8 cellular contexts compared by ENCODE assay signal in the genomic region with DNA sequence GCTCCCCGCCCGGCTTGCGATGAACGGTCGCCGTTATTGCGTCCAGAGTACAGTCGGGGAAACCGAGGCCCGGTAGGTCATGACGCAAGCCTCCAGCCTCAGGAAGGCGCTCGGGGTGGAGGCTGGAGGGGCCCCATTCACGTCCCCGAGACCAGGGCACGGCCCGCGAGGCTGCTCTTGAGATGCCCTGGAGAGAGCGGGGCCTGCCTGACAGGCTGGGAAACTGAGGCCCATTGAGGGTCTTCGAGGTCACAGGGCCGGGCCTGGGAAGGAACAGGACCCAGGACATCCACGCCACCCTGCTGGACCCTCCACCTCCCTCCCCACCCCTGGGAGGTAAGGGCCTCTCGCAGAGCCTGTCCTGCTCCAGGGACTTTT. TPM values are rescaled to one million over a fixed set of nuclear protein-coding genes. Genes with fewer than 3 reads are reported as not detected.
A peak's percentile ranks its signal among the peaks of the same experiment; 100 is the strongest.
DNase-seq lines count a peak whose midpoint lies in the region; ATAC-seq and TF ChIP-seq lines count a peak whose summit lies in the region.

No MANE protein-coding gene starts in this region.

- no peaks in the 10 kb centered on the region for H3K9me3 Mint-ChIP-seq in stimulated activated naive CD8-positive, alpha-beta T cell treated with anti-CD3 and anti-CD28 coated beads, Interleukin-15, Interleukin-2, amounts not matched to agents 100 ng/mL and 50 ng/mL, for 24 hours
- H3K9me3 Mint-ChIP-seq in activated naive CD8-positive, alpha-beta T cell treated with anti-CD3 and anti-CD28 coated beads for 36 hours: peaks cover 2% of the 10 kb centered on the region
- peaks cover 0 to 5% (median 4%) of the 10 kb centered on the region in 6 donors for H3K9me3 Mint-ChIP-seq in immature natural killer cell

- peak overlapping the region; percentile 81 to 82 for H3K27ac ChIP-seq in thoracic aorta

- TF ChIP-seq CTCF in thoracic aorta (IDR thresholded peaks at IDR 0.05): no peak

- DNase-seq in stimulated activated naive CD8-positive, alpha-beta T cell treated with anti-CD3 and anti-CD28 coated beads, Interleukin-15, Interleukin-2, amounts not matched to agents 100 U/mL and 50 U/mL, for 24 hours: no peak
- DNase-seq in activated naive CD8-positive, alpha-beta T cell treated with anti-CD3 and anti-CD28 coated beads for 36 hours: no peak
- DNase-seq in immature natural killer cell (no peak), thoracic aorta (ENCODE audit: low spot score) (no peak), dedifferentiated amniotic fluid mesenchymal stem cell (ENCODE audit: extremely low spot score) (no peak), NCI-H446 treated with DMSO at 0.1 percent for 48 hours (lab: John Stamatoyannopoulos, UW) (no peak)

- peak overlapping the region; percentile 100 for H3K4me3 ChIP-seq in thoracic aorta

- no peaks in the 10 kb centered on the region for H3K27me3 ChIP-seq in thoracic aorta (replicated peaks; ENCODE audit: insufficient read depth)

- H3K4me3 Mint-ChIP-seq in stimulated activated naive CD8-positive, alpha-beta T cell treated with anti-CD3 and anti-CD28 coated beads, Interleukin-15, Interleukin-2, amounts not matched to agents 100 ng/mL and 50 ng/mL, for 24 hours: peak overlapping the region; percentile 83
- peak overlapping the region; percentile 82 for H3K4me3 Mint-ChIP-seq in activated naive CD8-positive, alpha-beta T cell treated with anti-CD3 and anti-CD28 coated beads for 36 hours
- peak overlapping the region; percentile 78 to 98 (median 95) for H3K4me3 Mint-ChIP-seq in immature natural killer cell

- no peaks in the 10 kb centered on the region for H3K9me3 ChIP-seq in thoracic aorta

- H3K4me1 Mint-ChIP-seq in stimulated activated naive CD8-positive, alpha-beta T cell treated with anti-CD3 and anti-CD28 coated beads, Interleukin-15, Interleukin-2, amounts not matched to agents 100 ng/mL and 50 ng/mL, for 24 hours (ENCODE audit: low read depth): peaks cover 19% of the 10 kb centered on the region
- peaks cover 13% of the 10 kb centered on the region for H3K4me1 Mint-ChIP-seq in activated naive CD8-positive, alpha-beta T cell treated with anti-CD3 and anti-CD28 coated beads for 36 hours
- peaks cover 24 to 27% of the 10 kb centered on the region in 2 donors for H3K4me1 Mint-ChIP-seq in immature natural killer cell

- ATAC-seq in stimulated activated naive CD8-positive, alpha-beta T cell treated with anti-CD3 and anti-CD28 coated beads, Interleukin-15, Interleukin-2, amounts not matched to agents 100 U/mL and 50 U/mL, for 24 hours: no peak
- no peak for ATAC-seq in thoracic aorta (ENCODE audit: insufficient number of reproducible peaks, low FRiP score, low read depth)
- no peak for ATAC-seq in GM19328 (IDR thresholded peaks at IDR 0.05; ENCODE audit: unreplicated experiment)

- peaks cover 15% of the 10 kb centered on the region for H3K36me3 Mint-ChIP-seq in stimulated activated naive CD8-positive, alpha-beta T cell treated with anti-CD3 and anti-CD28 coated beads, Interleukin-15, Interleukin-2, amounts not matched to agents 100 ng/mL and 50 ng/mL, for 24 hours (ENCODE audit: low read depth)
- H3K36me3 Mint-ChIP-seq in activated naive CD8-positive, alpha-beta T cell treated with anti-CD3 and anti-CD28 coated beads for 36 hours: peaks cover 14% of the 10 kb centered on the region
- peaks cover 0 to 6% (median 3%) of the 10 kb centered on the region in 3 donors for H3K36me3 Mint-ChIP-seq in immature natural killer cell

- peaks cover 4% of the 10 kb centered on the region for H3K27me3 Mint-ChIP-seq in stimulated activated naive CD8-positive, alpha-beta T cell treated with anti-CD3 and anti-CD28 coated beads, Interleukin-15, Interleukin-2, amounts not matched to agents 100 ng/mL and 50 ng/mL, for 24 hours
- H3K27me3 Mint-ChIP-seq in activated naive CD8-positive, alpha-beta T cell treated with anti-CD3 and anti-CD28 coated beads for 36 hours: peaks cover 9% of the 10 kb centered on the region
- H3K27me3 Mint-ChIP-seq in immature natural killer cell (ENCODE audit: low read depth in 3 of 3): peaks cover 12 to 20% (median 19%) of the 10 kb centered on the region in 3 donors

- H3K4me1 ChIP-seq in thoracic aorta (ENCODE audit: control insufficient read depth in 1 of 2, low read depth in 2 of 2): peaks cover 11 to 18% of the 10 kb centered on the region in 2 donors

- peaks cover 12% of the 10 kb centered on the region for H3K36me3 ChIP-seq in thoracic aorta

- peak overlapping the region; percentile 31 for H3K27ac Mint-ChIP-seq in stimulated activated naive CD8-positive, alpha-beta T cell treated with anti-CD3 and anti-CD28 coated beads, Interleukin-15, Interleukin-2, amounts not matched to agents 100 ng/mL and 50 ng/mL, for 24 hours
- peak overlapping the region; percentile 66 for H3K27ac Mint-ChIP-seq in activated naive CD8-positive, alpha-beta T cell treated with anti-CD3 and anti-CD28 coated beads for 36 hours
- H3K27ac Mint-ChIP-seq in immature natural killer cell: peak overlapping the region in 5 of 6 donors; percentile 71 to 99 (median 81)

RNA-seq across cellular contexts. Expression of a gene that starts 0.4 kb away (rescaled TPM):
- 100 to 1,000 TPM in 1 of 2 experiments, 10 to 100 TPM in 1; 98.7 to 101 TPM for total RNA-seq in activated naive CD8-positive, alpha-beta T cell treated with anti-CD3 and anti-CD28 coated beads for 36 hours
- polyA plus RNA-seq in immature natural killer cell: 100 to 1,000 TPM; 209 to 227 (median 213) TPM
- total RNA-seq in thoracic aorta: 100 to 1,000 TPM in 1 of 2 donors, 10 to 100 TPM in 1; 83.3 to 110 TPM

RNA-seq across cellular contexts. Expression of a gene that starts 17.3 kb away (rescaled TPM):
- total RNA-seq in activated naive CD8-positive, alpha-beta T cell treated with anti-CD3 and anti-CD28 coated beads for 36 hours: 10 to 100 TPM; 36.5 to 37.6 TPM
- 10 to 100 TPM in 2 of 3 donors, 1 to 10 TPM in 1; 7.9 to 16.5 (median 10.5) TPM for polyA plus RNA-seq in immature natural killer cell
- total RNA-seq in thoracic aorta: 10 to 100 TPM; 27.6 to 55.1 TPM

RNA-seq across cellular contexts. Expression of a gene that starts 23.3 kb away (rescaled TPM):
- 100 to 1,000 TPM; 287 to 297 TPM for total RNA-seq in activated naive CD8-positive, alpha-beta T cell treated with anti-CD3 and anti-CD28 coated beads for 36 hours
- 10 to 100 TPM in 1 of 3 donors, 1 to 10 TPM in 2; 4.3 to 10.3 (median 8.0) TPM for polyA plus RNA-seq in immature natural killer cell
- 10 to 100 TPM; 34.9 to 76.9 TPM for total RNA-seq in thoracic aorta

RNA-seq across cellular contexts. Expression of a gene that starts 54.1 kb away (rescaled TPM):
- 1,000 to 10,000 TPM; 1,472 to 1,524 TPM for total RNA-seq in activated naive CD8-positive, alpha-beta T cell treated with anti-CD3 and anti-CD28 coated beads for 36 hours
- polyA plus RNA-seq in immature natural killer cell: 1,000 to 10,000 TPM; 1,383 to 2,244 (median 1,622) TPM
- total RNA-seq in thoracic aorta: 1,000 to 10,000 TPM; 1,512 to 2,119 TPM

Comparison
In these comparisons a context has a peak if more than half of its experiments do, and no peak if none do; other contexts are left out.
1. H3K27ac Mint-ChIP-seq: peak in every context shown above with its lines; median percentile 81 in immature natural killer cell; 66 in activated naive CD8-positive, alpha-beta T cell treated with anti-CD3 and anti-CD28 coated beads for 36 hours; 31 in stimulated activated naive CD8-positive, alpha-beta T cell treated with anti-CD3 and anti-CD28 coated beads, Interleukin-15, Interleukin-2, amounts not matched to agents 100 ng/mL and 50 ng/mL, for 24 hours.